In the genomic region with DNA sequence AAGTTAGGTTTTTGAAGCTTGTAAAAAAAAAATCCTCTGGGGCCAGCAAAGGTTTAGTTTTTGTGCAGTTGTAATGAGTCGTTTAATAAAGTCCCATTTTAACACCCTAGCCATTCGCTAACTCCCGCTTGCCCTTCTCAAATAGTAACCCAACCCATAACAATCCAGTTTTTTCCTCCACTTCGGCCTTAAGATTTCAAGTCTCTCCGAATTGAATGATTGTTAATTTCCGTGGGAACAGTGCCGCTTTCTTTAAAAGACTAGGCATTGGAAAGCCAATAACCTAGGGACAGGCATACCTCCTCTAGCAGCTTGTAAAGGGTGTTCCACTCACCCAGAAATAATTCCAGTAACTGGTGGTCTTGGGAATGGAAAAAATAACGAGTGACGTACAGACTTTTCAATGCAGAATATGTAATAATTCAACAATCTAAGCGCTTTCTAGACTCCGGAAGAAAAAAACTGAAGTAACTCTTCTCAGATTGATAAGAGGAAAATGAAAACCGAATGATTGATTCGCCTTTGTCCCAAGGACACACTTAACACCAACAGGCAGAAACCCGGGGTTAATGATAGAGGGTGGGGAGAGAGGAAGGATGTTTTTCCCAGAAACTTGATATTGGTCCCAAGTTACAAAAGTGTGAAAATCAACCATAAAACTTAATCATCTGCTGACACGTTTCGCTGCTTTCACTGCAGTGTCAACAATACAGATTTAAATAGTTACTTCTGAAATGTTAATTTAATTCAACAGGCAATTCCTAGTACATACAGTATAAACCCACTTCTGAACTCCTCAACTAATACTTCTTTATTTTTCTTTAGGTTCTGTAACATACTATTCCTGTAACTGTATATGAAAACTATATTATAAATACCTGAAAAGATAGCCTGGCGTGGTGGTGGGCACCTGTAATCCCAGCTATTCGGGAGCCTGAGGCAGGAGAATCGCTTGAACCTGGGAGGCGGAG, we compare ENCODE assay signal across 8 cellular contexts. TPM values are rescaled to one million over a fixed set of nuclear protein-coding genes. Genes with fewer than 3 reads are reported as not detected.
DNase-seq lines count a peak whose midpoint lies in the region; ATAC-seq and TF ChIP-seq lines count a peak whose summit lies in the region.

No MANE protein-coding gene starts in this region.

- peaks cover 12% of the 10 kb centered on the region for H3K4me1 ChIP-seq in body of pancreas
- peaks cover 12% of the 10 kb centered on the region for H3K4me1 ChIP-seq in mesodermal cell (ENCODE audit: control insufficient read depth, insufficient read depth, low read length, poor library complexity, severe bottlenecking)
- H3K4me1 ChIP-seq in aorta (ENCODE audit: control insufficient read depth in 1 of 2, insufficient read depth in 2 of 2, low read length in 2 of 2) = no peaks in the 10 kb centered on the region

- no peaks in the 10 kb centered on the region for H3K27me3 Mint-ChIP-seq in stimulated activated naive CD8-positive, alpha-beta T cell treated with anti-CD3 and anti-CD28 coated beads, Interleukin-15, Interleukin-2, amounts not matched to agents 100 ng/mL and 50 ng/mL, for 24 hours

- intact Hi-C loops in body of pancreas (cut with DNase I) (no loop called here), aorta (cut with DNase I) (no loop called here)

- WGBS in body of pancreas, 2 donors = 21 to 22% methylated on average over 20 of the region's 20 CpGs
- 66 to 78% methylated on average over 6 to 8 of the region's 20 CpGs for WGBS in mesodermal cell (ENCODE audit: insufficient coverage in 2 of 2), 2 experiments
- WGBS in aorta, 2 donors = 22 to 24% methylated on average over 20 of the region's 20 CpGs

- peaks cover 26% of the 10 kb centered on the region for H3K4me1 Mint-ChIP-seq in stimulated activated naive CD8-positive, alpha-beta T cell treated with anti-CD3 and anti-CD28 coated beads, Interleukin-15, Interleukin-2, amounts not matched to agents 100 ng/mL and 50 ng/mL, for 24 hours (ENCODE audit: low read depth)

- no peak for TF ChIP-seq CTCF in body of pancreas (IDR thresholded peaks at IDR 0.05)

- peak overlapping the region in 1 of 2 donors; percentile 73 for H3K4me3 ChIP-seq in body of pancreas
- peak overlapping the region; percentile 99 for H3K4me3 ChIP-seq in mesodermal cell (ENCODE audit: extremely low read depth, insufficient read depth, low read length, poor library complexity, severe bottlenecking)
- H3K4me3 ChIP-seq in aorta (ENCODE audit: low read length in 2 of 2) = peak overlapping the region; percentile 64 to 72

- no peak for DNase-seq in stimulated activated naive CD8-positive, alpha-beta T cell treated with anti-CD3 and anti-CD28 coated beads, Interleukin-15, Interleukin-2, amounts not matched to agents 100 U/mL and 50 U/mL, for 24 hours
- DNase-seq in body of pancreas = no peak
- no peak for DNase-seq in aorta
- DNase-seq in activated CD4-positive, CD25-positive, alpha-beta regulatory T cell treated with anti-CD3 and anti-CD28 coated beads, Interleukin-2, amount 50 U/mL, for 72 hours = no peak

- H3K27me3 ChIP-seq in body of pancreas (no peaks in the 10 kb centered on the region), aorta (ENCODE audit: control insufficient read depth in 1 of 2, insufficient read depth in 2 of 2, low read length in 1 of 2) (no peaks in the 10 kb centered on the region)

- peak overlapping the region; percentile 93 to 98 (median 98) for H3K27ac ChIP-seq in body of pancreas
- peak overlapping the region; percentile 87 for H3K27ac ChIP-seq in mesodermal cell (ENCODE audit: low read depth, low read length, severe bottlenecking)
- H3K27ac ChIP-seq in aorta (ENCODE audit: low read depth in 1 of 2, low read length in 2 of 2) = peak overlapping the region in 1 of 2 donors; percentile 37

- TF ChIP-seq POLR2A in body of pancreas (IDR thresholded peaks at IDR 0.05) = no peak

- no peak for ATAC-seq in stimulated activated naive CD8-positive, alpha-beta T cell treated with anti-CD3 and anti-CD28 coated beads, Interleukin-15, Interleukin-2, amounts not matched to agents 100 U/mL and 50 U/mL, for 24 hours
- ATAC-seq in body of pancreas (no peak), aorta (ENCODE audit: low FRiP score) (no peak), HG03354 (IDR thresholded peaks at IDR 0.05; ENCODE audit: poor library complexity, severe bottlenecking, unreplicated experiment) (no peak), HG03108 (IDR thresholded peaks at IDR 0.05; ENCODE audit: unreplicated experiment) (no peak)

- no peaks in the 10 kb centered on the region for H3K36me3 ChIP-seq in body of pancreas (replicated peaks in 1 of 2; ENCODE audit: insufficient read depth in 1 of 2, low read depth in 2 of 2)
- H3K36me3 ChIP-seq in mesodermal cell (ENCODE audit: control insufficient read depth, insufficient read depth, low read length) = no peaks in the 10 kb centered on the region
- H3K36me3 ChIP-seq in aorta (ENCODE audit: control insufficient read depth in 1 of 2, insufficient read depth in 2 of 2, low read length in 1 of 2) = no peaks in the 10 kb centered on the region

- H3K36me3 Mint-ChIP-seq in stimulated activated naive CD8-positive, alpha-beta T cell treated with anti-CD3 and anti-CD28 coated beads, Interleukin-15, Interleukin-2, amounts not matched to agents 100 ng/mL and 50 ng/mL, for 24 hours (ENCODE audit: low read depth) = peaks cover 17% of the 10 kb centered on the region

- peak overlapping the region; percentile 0 for H3K27ac Mint-ChIP-seq in stimulated activated naive CD8-positive, alpha-beta T cell treated with anti-CD3 and anti-CD28 coated beads, Interleukin-15, Interleukin-2, amounts not matched to agents 100 ng/mL and 50 ng/mL, for 24 hours

- peak overlapping the region; percentile 98 for H3K4me3 Mint-ChIP-seq in stimulated activated naive CD8-positive, alpha-beta T cell treated with anti-CD3 and anti-CD28 coated beads, Interleukin-15, Interleukin-2, amounts not matched to agents 100 ng/mL and 50 ng/mL, for 24 hours

- H3K9me3 Mint-ChIP-seq in stimulated activated naive CD8-positive, alpha-beta T cell treated with anti-CD3 and anti-CD28 coated beads, Interleukin-15, Interleukin-2, amounts not matched to agents 100 ng/mL and 50 ng/mL, for 24 hours = no peaks in the 10 kb centered on the region

- H3K9me3 ChIP-seq in body of pancreas (no peaks in the 10 kb centered on the region), mesodermal cell (ENCODE audit: control insufficient read depth, low read length) (no peaks in the 10 kb centered on the region), aorta (ENCODE audit: control insufficient read depth, low read length) (no peaks in the 10 kb centered on the region)

RNA-seq across cellular contexts. Expression of gene SINHCAF, which starts 1.0 kb away (rescaled TPM):
- 10 to 100 TPM; 24.4 to 34.5 TPM for total RNA-seq in body of pancreas
- polyA plus RNA-seq in mesodermal cell (2013, experiment 1 of 2) = 152 TPM
- 176 TPM for polyA plus RNA-seq in mesodermal cell (2013, experiment 2 of 2)
- 10 to 100 TPM; 17.6 to 23.6 TPM for total RNA-seq in aorta
- 10 to 100 TPM in 1 of 2 donors, 1 to 10 TPM in 1; 3.7 to 11.1 TPM for polyA plus RNA-seq in aorta
